ENCODE assay signal across 1 cellular context in genomic region chr1:45303582-45304310, GRCh38.
A peak's percentile ranks its signal among the peaks of the same experiment; 100 is the strongest.
TF ChIP-seq lines count a peak whose summit lies in the region.

No MANE protein-coding gene starts in this region.

TF ChIP-seq in HepG2, 621 proteins besides CTCF, POLR2A, EP300 and RAD21 (continued from another document and continues in another):
- TF ChIP-seq MED13 (CRISPR knock-in tag; IDR thresholded peaks at IDR 0.05), result peak; percentile 57; the same call in 1 of the 2 replicates
- TF ChIP-seq PLRG1 (conservative IDR thresholded peaks at IDR 0.05), result no peak
- no peak; the same call in 1 of the 2 replicates for TF ChIP-seq CENPBD1 (CRISPR knock-in tag; IDR thresholded peaks at IDR 0.05; ENCODE audit: borderline replicate concordance, low read depth)
- no peak for TF ChIP-seq RNF2 (conservative IDR thresholded peaks at IDR 0.05; ENCODE audit: low read depth)
- no peak for TF ChIP-seq ZNF10 (CRISPR knock-in tag; IDR thresholded peaks at IDR 0.05; ENCODE audit: borderline replicate concordance, low read depth)
- no peak for TF ChIP-seq DMTF1 (CRISPR knock-in tag; IDR thresholded peaks at IDR 0.05)
- no peak for TF ChIP-seq SSRP1 (CRISPR knock-in tag; IDR thresholded peaks at IDR 0.05)
- TF ChIP-seq ZNF207 (IDR thresholded peaks at IDR 0.05; ENCODE audit: borderline replicate concordance), result no peak
- TF ChIP-seq ZNF841 (CRISPR knock-in tag; IDR thresholded peaks at IDR 0.05; ENCODE audit: borderline replicate concordance), result no peak
- TF ChIP-seq ZNF33B (CRISPR knock-in tag; IDR thresholded peaks at IDR 0.05), result peak; percentile 77; the same call in 1 of the 2 replicates
- peak; percentile 54 for TF ChIP-seq IRF9 (CRISPR knock-in tag; IDR thresholded peaks at IDR 0.05; ENCODE audit: borderline replicate concordance)
- TF ChIP-seq ZBTB10 (CRISPR knock-in tag; IDR thresholded peaks at IDR 0.05; ENCODE audit: borderline replicate concordance), result peak; percentile 96
- no peak for TF ChIP-seq TERF1 (CRISPR knock-in tag; IDR thresholded peaks at IDR 0.05)
- TF ChIP-seq MXD1 (CRISPR knock-in tag; IDR thresholded peaks at IDR 0.05), result peak; percentile 85
- TF ChIP-seq ZNF136 (CRISPR knock-in tag; IDR thresholded peaks at IDR 0.05; ENCODE audit: low read depth), result no peak
- no peak for TF ChIP-seq PRPF4 (IDR thresholded peaks at IDR 0.05; ENCODE audit: low read depth, low read length, poor library complexity, severe bottlenecking)
- TF ChIP-seq ZNF772 (CRISPR knock-in tag; IDR thresholded peaks at IDR 0.05), result peak; percentile 80; the same call in 1 of the 2 replicates
- TF ChIP-seq MXD3 (CRISPR knock-in tag; IDR thresholded peaks at IDR 0.05), result peak; percentile 81
- peak; percentile 66 for TF ChIP-seq MIER2 (CRISPR knock-in tag; IDR thresholded peaks at IDR 0.05)
- TF ChIP-seq KLF15 (CRISPR knock-in tag; IDR thresholded peaks at IDR 0.05; ENCODE audit: borderline replicate concordance), result no peak
- TF ChIP-seq FOXC1 (CRISPR knock-in tag; IDR thresholded peaks at IDR 0.05; ENCODE audit: borderline replicate concordance), result peak; percentile 62; the same call in 1 of the 2 replicates
- no peak for TF ChIP-seq JUN (CRISPR knock-in tag; IDR thresholded peaks at IDR 0.05)
- peak; percentile 90 for TF ChIP-seq ZGPAT (CRISPR knock-in tag; IDR thresholded peaks at IDR 0.05)
- TF ChIP-seq NAIF1 (CRISPR knock-in tag; IDR thresholded peaks at IDR 0.05; ENCODE audit: borderline replicate concordance), result no peak
- TF ChIP-seq KMT2B (CRISPR knock-in tag; IDR thresholded peaks at IDR 0.05), result no peak; the same call in 1 of the 2 replicates
- no peak for TF ChIP-seq GTF2F1 (IDR thresholded peaks at IDR 0.05; ENCODE audit: low read length)
- peak; percentile 68 for TF ChIP-seq NFKB2 (CRISPR knock-in tag; IDR thresholded peaks at IDR 0.05; ENCODE audit: borderline replicate concordance)
- no peak for TF ChIP-seq ZBTB8A (CRISPR knock-in tag; IDR thresholded peaks at IDR 0.05; ENCODE audit: borderline replicate concordance, low read depth)
- TF ChIP-seq ATF2 (CRISPR knock-in tag; IDR thresholded peaks at IDR 0.05), result peak; percentile 80
- TF ChIP-seq ZSCAN30 (CRISPR knock-in tag; IDR thresholded peaks at IDR 0.05), result 0 out of 2 replicates have a peak, but pooled peaks have one; percentile 8
- TF ChIP-seq ATM (IDR thresholded peaks at IDR 0.05; ENCODE audit: borderline replicate concordance), result no peak
- TF ChIP-seq TAF15 (IDR thresholded peaks at IDR 0.05; ENCODE audit: low read depth, low read length, poor library complexity, severe bottlenecking), result no peak
- peak; percentile 24; the same call in 1 of the 2 replicates for TF ChIP-seq PRDM10 (CRISPR knock-in tag; IDR thresholded peaks at IDR 0.05; ENCODE audit: low read depth)
- TF ChIP-seq MBD4 (IDR thresholded peaks at IDR 0.05; ENCODE audit: borderline replicate concordance, low read length), result no peak
- no peak for TF ChIP-seq FOSL2 (CRISPR knock-in tag; IDR thresholded peaks at IDR 0.05)
- peak; percentile 71 for TF ChIP-seq ZSCAN25 (CRISPR knock-in tag; IDR thresholded peaks at IDR 0.05)
- no peak for TF ChIP-seq NPAS2 (CRISPR knock-in tag; IDR thresholded peaks at IDR 0.05; ENCODE audit: borderline replicate concordance)
- peak; percentile 84; the same call in 1 of the 2 replicates for TF ChIP-seq ZNF790 (CRISPR knock-in tag; IDR thresholded peaks at IDR 0.05; ENCODE audit: borderline replicate concordance)
- TF ChIP-seq ZBTB7B (CRISPR knock-in tag; IDR thresholded peaks at IDR 0.05), result no peak; the same call in 1 of the 2 replicates
- TF ChIP-seq ZNF800 (CRISPR knock-in tag; IDR thresholded peaks at IDR 0.05), result peak; percentile 87
- TF ChIP-seq SOX13 (IDR thresholded peaks at IDR 0.05), result no peak
- TF ChIP-seq SOX13 (CRISPR knock-in tag; conservative IDR thresholded peaks at IDR 0.05 in 1 of 2, IDR thresholded peaks at IDR 0.05 in 1 of 2), result peak in 1 of 2 experiments; percentile 56; a peak in 2 of 4 replicates
- TF ChIP-seq FLYWCH1 (CRISPR knock-in tag; IDR thresholded peaks at IDR 0.05), result no peak
- peak; percentile 94 for TF ChIP-seq ZNF414 (CRISPR knock-in tag; IDR thresholded peaks at IDR 0.05)
